19 cellular contexts compared by ENCODE assay signal in genomic region chr5:136052692-136053335, GRCh38. TPM values are rescaled to one million over a fixed set of nuclear protein-coding genes. Genes with fewer than 3 reads are reported as not detected.
A peak's percentile ranks its signal among the peaks of the same experiment; 100 is the strongest.
DNase-seq lines count a peak whose midpoint lies in the region; ATAC-seq, FAIRE-seq and TF ChIP-seq lines count a peak whose summit lies in the region.
"Had no signal": no experiment of that assay in that cellular context is flagged by ENCODE, and none has a peak within 500 bp of the region (broad histone marks: within the 10 kb centered on the region; RNA-seq: fewer than 3 reads in every experiment).

No MANE protein-coding gene starts in this region.

- TF ChIP-seq POLR2A in right lobe of liver (IDR thresholded peaks at IDR 0.05) (no peak), stomach (IDR thresholded peaks at IDR 0.05) (no peak), uterus (IDR thresholded peaks at IDR 0.05) (no peak)

- no peaks in the 10 kb centered on the region for H3K27me3 ChIP-seq in astrocyte (ENCODE audit: insufficient read depth, low read length)
- no peaks in the 10 kb centered on the region for H3K27me3 ChIP-seq in right lobe of liver
- H3K27me3 ChIP-seq in stomach: no peaks in the 10 kb centered on the region
- H3K27me3 ChIP-seq in uterus: no peaks in the 10 kb centered on the region
- H3K27me3 ChIP-seq: BE2C had no signal

- H3K9ac ChIP-seq in astrocyte (ENCODE audit: low read length): peak overlapping the region; percentile 72

- H3K27ac ChIP-seq in astrocyte (ENCODE audit: low read depth, low read length) (peak overlapping the region; percentile 95), right lobe of liver (peak overlapping the region; percentile 85 to 100 (median 95)), stomach (peak overlapping the region; percentile 26 to 88 (median 62)), uterus (no peak overlapping the region)

- H3K4me2 ChIP-seq in astrocyte (ENCODE audit: low read length): peak overlapping the region; percentile 10

- H3K36me3 Mint-ChIP-seq in HFFc6 (ENCODE audit: low read depth) (peaks cover 59% of the 10 kb centered on the region), astrocyte (ENCODE audit: low read depth, unreplicated experiment) (peaks cover 48% of the 10 kb centered on the region)
- H3K36me3 Mint-ChIP-seq: natural killer cell had no signal

- H3K27me3 Mint-ChIP-seq in HFFc6 (ENCODE audit: insufficient read depth) (peaks cover 3% of the 10 kb centered on the region), astrocyte (ENCODE audit: low read depth, unreplicated experiment) (no peaks in the 10 kb centered on the region)

- H3K4me1 ChIP-seq in astrocyte (ENCODE audit: insufficient read depth, low read length): peaks cover 74% of the 10 kb centered on the region
- H3K4me1 ChIP-seq in right lobe of liver: peaks cover 0 to 33% (median 13%) of the 10 kb centered on the region in 4 donors
- H3K4me1 ChIP-seq in stomach: peaks cover 9 to 32% (median 22%) of the 10 kb centered on the region in 4 donors
- peaks cover 0 to 6% of the 10 kb centered on the region in 2 donors for H3K4me1 ChIP-seq in uterus
- H3K4me1 ChIP-seq: BE2C had no signal

- peaks cover 4% of the 10 kb centered on the region for H3K79me2 ChIP-seq in astrocyte (ENCODE audit: insufficient read depth, low read length)

- no peak for TF ChIP-seq EP300 in stomach (IDR thresholded peaks at IDR 0.05)

- intact Hi-C loops in right lobe of liver (cut with DNase I): loop anchor here in 1 of 2 donors (10.0 kb wide), 1 partner anchor 78 kb away; no protein-coding TSS in a partner anchor
- intact Hi-C loops in stomach (cut with DNase I; ENCODE audit: low total_unique reads): loop anchor here (10.0 kb wide), 1 partner anchor 108 kb away; no protein-coding TSS in a partner anchor
- intact Hi-C loops in uterus (cut with DNase I; ENCODE audit: low total_unique reads): no loop called here

- H3K36me3 ChIP-seq in astrocyte (ENCODE audit: insufficient read depth, low read length): peaks cover 59% of the 10 kb centered on the region
- no peaks in the 10 kb centered on the region for H3K36me3 ChIP-seq in right lobe of liver
- peaks cover 0 to 27% (median 10%) of the 10 kb centered on the region in 4 donors for H3K36me3 ChIP-seq in stomach
- no peaks in the 10 kb centered on the region for H3K36me3 ChIP-seq in uterus
- H3K36me3 ChIP-seq: BE2C had no signal

- FAIRE-seq in astrocyte (lab: Jason Lieb, UNC): no peak
- FAIRE-seq: colon, D721Med, GM12892 had no signal

- DNase-seq in HFFc6 (no peak), astrocyte (ENCODE audit: low read depth) (no peak), right lobe of liver (no peak), stomach (no peak), uterus (no peak), NCI-H2196 treated with DMSO at 0.1 percent for 48 hours (lab: John Stamatoyannopoulos, UW; ENCODE audit: unreplicated experiment) (no peak)
- DNase-seq: activated CD4-positive, alpha-beta T cell treated with anti-CD3 and anti-CD28 coated beads for 48 hours; anterior cingulate cortex; BE2C; natural killer cell; NCI-H2029 treated with DMSO at 0.1 percent for 48 hours; NCI-H526 treated with DMSO at 0.1 percent for 48 hours; stimulated activated naive CD4-positive, alpha-beta T cell treated with Interleukin-2 at 50 U/mL for 16 hours had no signal

- no peaks in the 10 kb centered on the region for H3K9me3 Mint-ChIP-seq in HFFc6
- H3K9me3 Mint-ChIP-seq in astrocyte (ENCODE audit: unreplicated experiment): peaks cover 2% of the 10 kb centered on the region
- H3K9me3 Mint-ChIP-seq: IgD-negative memory B cell, natural killer cell had no signal

- H3K9me3 ChIP-seq in astrocyte (ENCODE audit: insufficient read depth, low read depth, low read length): no peaks in the 10 kb centered on the region
- no peaks in the 10 kb centered on the region for H3K9me3 ChIP-seq in right lobe of liver
- no peaks in the 10 kb centered on the region for H3K9me3 ChIP-seq in stomach
- no peaks in the 10 kb centered on the region for H3K9me3 ChIP-seq in uterus
- H3K9me3 ChIP-seq: BE2C had no signal

- TF ChIP-seq CTCF in HFFc6 (IDR thresholded peaks at IDR 0.05) (no peak), astrocyte (IDR thresholded peaks at IDR 0.05; ENCODE audit: insufficient read depth, low read depth, low read length) (no peak), right lobe of liver (IDR thresholded peaks at IDR 0.05) (no peak), stomach (IDR thresholded peaks at IDR 0.05) (no peak), uterus (IDR thresholded peaks at IDR 0.05) (no peak)

- H3K4me3 Mint-ChIP-seq in HFFc6 (peak overlapping the region; percentile 45; the same call in 1 of the 2 replicates), astrocyte (ENCODE audit: unreplicated experiment) (no peak overlapping the region)
- H3K4me3 Mint-ChIP-seq: IgD-negative memory B cell, natural killer cell had no signal

- H3K4me3 ChIP-seq in astrocyte (ENCODE audit: insufficient read depth, low read depth, low read length) (no peak overlapping the region), right lobe of liver (no peak overlapping the region), stomach (no peak overlapping the region), uterus (no peak overlapping the region)
- H3K4me3 ChIP-seq: lung had no signal

- no CpG with 5 or more reads among the region's 13 CpGs for WGBS in right lobe of liver (ENCODE audit: insufficient coverage, low coverage, low lambda C conversion rate, missing lambda C conversion rate)
- WGBS in stomach, 5 donors: 89 to 93% (median 93%) methylated on average over 6 to 13 of the region's 13 CpGs

- H3K27ac Mint-ChIP-seq in HFFc6: peak overlapping the region; percentile 98
- H3K27ac Mint-ChIP-seq in astrocyte (ENCODE audit: unreplicated experiment): peak overlapping the region; percentile 67
- H3K27ac Mint-ChIP-seq: IgD-negative memory B cell, natural killer cell had no signal

- no peak for ATAC-seq in right lobe of liver
- ATAC-seq in GM19452 (IDR thresholded peaks at IDR 0.05; ENCODE audit: unreplicated experiment): no peak
- ATAC-seq: natural killer cell had no signal

- no peak overlapping the region for H2AFZ ChIP-seq in astrocyte (ENCODE audit: low read depth, low read length)

- H3K4me1 Mint-ChIP-seq in HFFc6 (ENCODE audit: low read depth): peaks cover 66% of the 10 kb centered on the region
- H3K4me1 Mint-ChIP-seq in astrocyte (ENCODE audit: low read depth, unreplicated experiment): peaks cover 56% of the 10 kb centered on the region
- H3K4me1 Mint-ChIP-seq: IgD-negative memory B cell, natural killer cell had no signal

- H4K20me1 ChIP-seq in astrocyte (ENCODE audit: insufficient read depth, low read length): peaks cover 11% of the 10 kb centered on the region

RNA-seq across cellular contexts. Expression of gene TGFBI, which starts 24.0 kb away (rescaled TPM):
- 100 to 1,000 TPM; 529 to 911 (median 784) TPM for total RNA-seq in HFFc6 (2021; fragmentation: NEBNext Ultra II Directional; extraction: Animal tissue kit (Norgen Biotek cat#: 25700))
- 1,145 and 1,862 TPM in 2 replicates for total RNA-seq in astrocyte
- 100 to 1,000 TPM in 3 of 6 experiments, 10 to 100 TPM in 3; 30.7 to 143 (median 87.2) TPM for total RNA-seq in right lobe of liver
- total RNA-seq in stomach: 100 to 1,000 TPM in 1 of 5 donors, 10 to 100 TPM in 4; 24.5 to 180 (median 70.1) TPM
- polyA plus RNA-seq in stomach: 100 to 1,000 TPM in 1 of 3 donors, 10 to 100 TPM in 2; 43.5 to 116 (median 54.4) TPM
- total RNA-seq in uterus: 100 to 1,000 TPM in 1 of 4 donors, 10 to 100 TPM in 3; 27.9 to 293 (median 38.7) TPM

Comparison
In these comparisons a context has a peak if more than half of its experiments do, and no peak if none do; other contexts are left out.
1. H3K27ac ChIP-seq: peak in astrocyte (single experiment), right lobe of liver (3 of 3) and stomach (5 of 5); none in uterus (0 of 2).